ENCODE assay signal across 3 cellular contexts in the genomic region with DNA sequence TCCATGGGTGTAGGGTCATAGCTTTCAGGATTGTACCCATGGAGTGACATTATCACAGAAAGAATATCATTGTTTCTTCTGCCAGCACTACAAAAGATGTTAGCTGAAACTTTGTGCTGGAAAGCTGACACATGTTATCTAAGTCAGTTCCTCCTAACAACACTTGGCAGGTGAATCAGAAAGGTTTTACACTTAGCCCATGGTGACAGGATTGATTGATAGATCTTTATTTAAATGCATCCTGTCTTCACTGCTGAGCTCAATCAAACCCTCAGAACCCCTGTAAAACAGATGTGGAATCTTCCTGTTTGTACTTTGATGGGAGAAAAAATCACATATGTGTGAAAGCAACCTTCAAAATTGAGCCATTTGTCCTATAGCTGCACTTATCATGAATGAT.
"Had no signal": no experiment of that assay in that cellular context is flagged by ENCODE, and none has a peak within 500 bp of the region (broad histone marks: within the 10 kb centered on the region; RNA-seq: fewer than 3 reads in every experiment).

No MANE protein-coding gene starts in this region.

- H3K4me3 ChIP-seq: GM12878 had no signal

- ATAC-seq: GM12878 had no signal

- DNase-seq: GDM1, GF-D8 had no signal
